1 cellular context compared by ENCODE assay signal in genomic region chr10:70355234-70356021, GRCh38.
TF ChIP-seq lines count a peak whose summit lies in the region.

No MANE protein-coding gene starts in this region.

TF ChIP-seq in HepG2, 621 proteins besides CTCF, POLR2A, EP300 and RAD21:
- peak; percentile 49 for TF ChIP-seq ZNF687 (CRISPR knock-in tag; IDR thresholded peaks at IDR 0.05)
- TF ChIP-seq TEAD2 (CRISPR knock-in tag; IDR thresholded peaks at IDR 0.05): no peak
- 0 out of 2 replicates have a peak, but pooled peaks have one; percentile 4 for TF ChIP-seq HNF4A (CRISPR knock-in tag; IDR thresholded peaks at IDR 0.05)
- no peak for TF ChIP-seq ZSCAN29 (CRISPR knock-in tag; conservative IDR thresholded peaks at IDR 0.05)
- TF ChIP-seq ZNF292 (CRISPR knock-in tag; IDR thresholded peaks at IDR 0.05; ENCODE audit: borderline replicate concordance, low read depth): 0 out of 2 replicates have a peak, but pooled peaks have one; percentile 21
- TF ChIP-seq CEBPB (IDR thresholded peaks at IDR 0.05; ENCODE audit: borderline replicate concordance, low read depth, low read length): peak; percentile 59
- TF ChIP-seq XRCC5 (optimal IDR thresholded peaks at IDR 0.05; ENCODE audit: low read length): no peak
- TF ChIP-seq ZBTB38 (CRISPR knock-in tag; IDR thresholded peaks at IDR 0.05): peak; percentile 92
- TF ChIP-seq, protein P1, sequence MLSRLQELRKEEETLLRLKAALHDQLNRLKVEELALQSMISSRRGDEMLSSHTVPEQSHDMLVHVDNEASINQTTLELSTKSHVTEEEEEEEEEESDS (CRISPR knock-in tag; IDR thresholded peaks at IDR 0.05; ENCODE audit: borderline replicate concordance): 0 out of 2 replicates have a peak, but pooled peaks have one; percentile 54
